19 cellular contexts compared by ENCODE assay signal in genomic region chr7:7418997-7419396, GRCh38.
DNase-seq lines count a peak whose midpoint lies in the region; ATAC-seq, FAIRE-seq and TF ChIP-seq lines count a peak whose summit lies in the region.
"Had no signal": no experiment of that assay in that cellular context is flagged by ENCODE, and none has a peak within 500 bp of the region (broad histone marks: within the 10 kb centered on the region; RNA-seq: fewer than 3 reads in every experiment).

No MANE protein-coding gene starts in this region.

- 36% methylated on average over 2 of the region's 2 CpGs for WGBS in HepG2 (ENCODE audit: low lambda C conversion rate)
- WGBS in right lobe of liver (ENCODE audit: insufficient coverage, low coverage, low lambda C conversion rate, missing lambda C conversion rate) = 59% methylated on average over 2 of the region's 2 CpGs
- no CpG with 5 or more reads among the region's 2 CpGs for WGBS in mesendoderm (ENCODE audit: extremely low coverage, insufficient coverage, low lambda C conversion rate)

- H3K9ac ChIP-seq in HepG2 (ENCODE audit: insufficient read depth, low read depth, low read length) (no peak overlapping the region), endothelial cell of umbilical vein (replicated peaks; ENCODE audit: extremely low read depth, insufficient read depth, low read length) (no peak overlapping the region), mesendoderm (ENCODE audit: low read length) (no peak overlapping the region)
- H3K9ac ChIP-seq: BLaER1, GM23248 had no signal

- BruUV-seq in HepG2 (replicated peaks; lab: Mats Ljungman, UMichigan) (no TSS peak), endothelial cell of umbilical vein (replicated peaks; lab: Mats Ljungman, UMichigan) (no TSS peak)

- H3K4me1 ChIP-seq in HepG2 (ENCODE audit: insufficient read depth, low read length) (no peaks in the 10 kb centered on the region), right lobe of liver (no peaks in the 10 kb centered on the region), endothelial cell of umbilical vein (ENCODE audit: control insufficient read depth, extremely low read depth, insufficient read depth, low read length) (no peaks in the 10 kb centered on the region), mesendoderm (ENCODE audit: control insufficient read depth, low read depth, low read length) (peaks cover 2% of the 10 kb centered on the region)
- H3K4me1 ChIP-seq: BLaER1 had no signal

- H3K9me3 ChIP-seq in HepG2 (ENCODE audit: low read length) = no peaks in the 10 kb centered on the region
- no peaks in the 10 kb centered on the region for H3K9me3 ChIP-seq in right lobe of liver
- no peaks in the 10 kb centered on the region for H3K9me3 ChIP-seq in endothelial cell of umbilical vein (replicated peaks; ENCODE audit: control insufficient read depth, insufficient read depth, low read length)
- H3K9me3 ChIP-seq: BLaER1 had no signal

- H4K8ac ChIP-seq in mesendoderm (ENCODE audit: low read depth, low read length) = no peak overlapping the region

- TF ChIP-seq EP300 in HepG2 (IDR thresholded peaks at IDR 0.05; ENCODE audit: low read depth in 2 of 2, low read length in 2 of 2) (no peak), HepG2 (CRISPR knock-in tag; IDR thresholded peaks at IDR 0.05; ENCODE audit: borderline replicate concordance) (no peak)

- ATAC-seq in HepG2 = no peak
- no peak for ATAC-seq in right lobe of liver
- no peak for ATAC-seq in esophagus mucosa
- ATAC-seq: GM12878, HCT116 had no signal

- dilution Hi-C loops in endothelial cell of umbilical vein (cut with MboI; ENCODE audit: extremely low pct_ligation_motif_present, low sequenced_read_pairs) = no loop called here

- in situ Hi-C loops in HepG2 (cut with HindIII; ENCODE audit: extremely low pct_ligation_motif_present, low pct_unique_long_range_greater_than_20kb) = no loop called here

- H2BK120ac ChIP-seq in mesendoderm (ENCODE audit: low read depth, low read length) = no peak overlapping the region

- H3K27ac ChIP-seq in HepG2 (ENCODE audit: extremely low read length, insufficient read depth, low read length) (no peak overlapping the region), right lobe of liver (no peak overlapping the region), endothelial cell of umbilical vein (ENCODE audit: insufficient read depth, low read depth, low read length) (no peak overlapping the region), mesendoderm (ENCODE audit: low read depth, low read length) (no peak overlapping the region)
- H3K27ac ChIP-seq: 22Rv1, BLaER1, GM23248 had no signal

- DNase-seq in HepG2 (ENCODE audit: low spot score) = no peak
- no peak for DNase-seq in right lobe of liver
- no peak for DNase-seq in endothelial cell of umbilical vein (ENCODE audit: low read depth, low spot score)
- no peak for DNase-seq in mesendoderm
- no peak for DNase-seq in medulla oblongata (ENCODE audit: extremely low spot score)
- DNase-seq in GM12892 (ENCODE audit: insufficient read length) = no peak
- DNase-seq: Calu3; CD4-positive, alpha-beta memory T cell; DMS79 treated with DMSO at 0.1 percent for 48 hours; GM23248; H7; HFFc6 had no signal

- H2BK15ac ChIP-seq in mesendoderm (replicated peaks; ENCODE audit: low read depth) = no peak overlapping the region

- no peaks in the 10 kb centered on the region for H3K79me1 ChIP-seq in mesendoderm (ENCODE audit: low read length)

- H2AK5ac ChIP-seq in mesendoderm (ENCODE audit: low read length) = no peak overlapping the region

- no peak overlapping the region for H3K18ac ChIP-seq in mesendoderm (ENCODE audit: low read length)

- TF ChIP-seq CTCF in HepG2 (CRISPR knock-in tag; IDR thresholded peaks at IDR 0.05) (no peak), right lobe of liver (IDR thresholded peaks at IDR 0.05) (no peak), endothelial cell of umbilical vein (IDR thresholded peaks at IDR 0.05; ENCODE audit: extremely low read depth in 1 of 2, insufficient read depth in 1 of 2, low read depth in 1 of 2, low read length in 2 of 2) (no peak)

- peak overlapping the region; percentile 18 for H3K4ac ChIP-seq in mesendoderm (ENCODE audit: low read depth, low read length)

- no peak for FAIRE-seq in HepG2 (lab: Jason Lieb, UNC)
- FAIRE-seq in endothelial cell of umbilical vein (lab: Jason Lieb, UNC) = peak; percentile 43
- FAIRE-seq in GM12892 (lab: Jason Lieb, UNC) = no peak
- FAIRE-seq: GM12878, GM19239, HTR-8/SVneo had no signal

- POLR2A ChIA-PET in HepG2 (lab: Yijun Ruan, JAX) (no interaction called here), endothelial cell of umbilical vein (lab: Charles Lee) (no interaction called here)

- CTCF ChIA-PET in HepG2 (lab: Yijun Ruan, JAX; ENCODE audit: low intra/inter-chr PET ratio, low total read pairs) (no interaction called here), endothelial cell of umbilical vein (lab: Charles Lee) (no interaction called here)

- no peaks in the 10 kb centered on the region for H3K79me2 ChIP-seq in HepG2 (ENCODE audit: insufficient read depth, low read length)
- H3K79me2 ChIP-seq in endothelial cell of umbilical vein (ENCODE audit: control insufficient read depth, insufficient read depth, low read length) = no peaks in the 10 kb centered on the region
- H3K79me2 ChIP-seq in mesendoderm (ENCODE audit: control insufficient read depth, insufficient read depth, low read length) = no peaks in the 10 kb centered on the region

- H3K9me1 ChIP-seq in endothelial cell of umbilical vein (replicated peaks; ENCODE audit: control insufficient read depth, extremely low read depth, insufficient read depth, low read length) = no peaks in the 10 kb centered on the region

- no peak overlapping the region for H3K23ac ChIP-seq in mesendoderm (ENCODE audit: low read length)

- no peak overlapping the region for H2BK5ac ChIP-seq in mesendoderm (ENCODE audit: low read length)

- TF ChIP-seq RAD21 in HepG2 (CRISPR knock-in tag; IDR thresholded peaks at IDR 0.05) = no peak

- no peak overlapping the region for H3K56ac ChIP-seq in mesendoderm (ENCODE audit: low read length)

- no peaks in the 10 kb centered on the region for H3K27me3 ChIP-seq in HepG2 (ENCODE audit: control insufficient read depth in 1 of 2, insufficient read depth in 2 of 2, low read length in 2 of 2)
- no peaks in the 10 kb centered on the region for H3K27me3 ChIP-seq in right lobe of liver
- H3K27me3 ChIP-seq in endothelial cell of umbilical vein (ENCODE audit: control insufficient read depth in 2 of 2, insufficient read depth in 2 of 2, low read length in 2 of 2) = peaks cover 0 to 2% of the 10 kb centered on the region in 2 experiments
- no peaks in the 10 kb centered on the region for H3K27me3 ChIP-seq in mesendoderm (ENCODE audit: insufficient read depth, low read length, poor library complexity)
- H3K27me3 ChIP-seq: BLaER1 had no signal

- H3K4me2 ChIP-seq in HepG2 (ENCODE audit: low read depth, low read length) (no peak overlapping the region), endothelial cell of umbilical vein (ENCODE audit: insufficient read depth, low read length) (no peak overlapping the region), mesendoderm (ENCODE audit: low read length) (no peak overlapping the region)
- H3K4me2 ChIP-seq: BLaER1 had no signal

- intact Hi-C loops in HepG2 (cut with micrococcal nuclease; ENCODE audit: unreplicated experiment) = no loop called here
- intact Hi-C loops in right lobe of liver (cut with DNase I) = no loop called here
- intact Hi-C loops in endothelial cell of umbilical vein (cut with micrococcal nuclease) = no loop called here

- H4K20me1 ChIP-seq in HepG2 (ENCODE audit: insufficient read depth, low read length) (no peaks in the 10 kb centered on the region), endothelial cell of umbilical vein (replicated peaks; ENCODE audit: control insufficient read depth, extremely low read depth, insufficient read depth, low read length) (no peaks in the 10 kb centered on the region)
- H4K20me1 ChIP-seq: BLaER1 had no signal

- H2AFZ ChIP-seq in HepG2 (ENCODE audit: low read length) (no peak overlapping the region), endothelial cell of umbilical vein (ENCODE audit: low read depth, low read length) (no peak overlapping the region)
- H2AFZ ChIP-seq: GM23248 had no signal

- no peak overlapping the region for H4K5ac ChIP-seq in mesendoderm (ENCODE audit: low read length)

- H3K4me3 ChIP-seq in HepG2 (replicated peaks in 1 of 3; ENCODE audit: insufficient read depth in 1 of 3, low read depth in 2 of 3, low read length in 3 of 3) (no peak overlapping the region), right lobe of liver (no peak overlapping the region), endothelial cell of umbilical vein (replicated peaks in 1 of 3; ENCODE audit: insufficient read depth in 1 of 3, low read depth in 1 of 3, low read length in 3 of 3) (no peak overlapping the region), mesendoderm (ENCODE audit: low read length) (no peak overlapping the region)
- H3K4me3 ChIP-seq: BLaER1, GM12878, GM23248 had no signal

- TF ChIP-seq POLR2A in HepG2 (IDR thresholded peaks at IDR 0.05; ENCODE audit: insufficient read depth in 1 of 2, low read depth in 2 of 2, low read length in 2 of 2) = no peak
- TF ChIP-seq POLR2A in right lobe of liver (IDR thresholded peaks at IDR 0.05) = no peak
- no peak for TF ChIP-seq POLR2A in endothelial cell of umbilical vein (IDR thresholded peaks at IDR 0.05; ENCODE audit: low read depth, low read length)
- TF ChIP-seq POLR2A in GM12892 (IDR thresholded peaks at IDR 0.05; ENCODE audit: low read depth, low read length) = no peak

- H3K36me3 ChIP-seq in HepG2 (replicated peaks in 1 of 2; ENCODE audit: control insufficient read depth in 1 of 2, insufficient read depth in 2 of 2, low read length in 2 of 2) (no peaks in the 10 kb centered on the region), right lobe of liver (no peaks in the 10 kb centered on the region), endothelial cell of umbilical vein (ENCODE audit: control insufficient read depth in 2 of 2, extremely low read depth in 1 of 2, insufficient read depth in 2 of 2, low read length in 2 of 2) (no peaks in the 10 kb centered on the region), mesendoderm (ENCODE audit: control insufficient read depth, insufficient read depth, low read length) (no peaks in the 10 kb centered on the region)
- H3K36me3 ChIP-seq: BLaER1 had no signal

TF ChIP-seq in HepG2, 621 proteins besides CTCF, POLR2A, EP300 and RAD21 (continues in another document):
- no peak for TF ChIP-seq ZNF547 (CRISPR knock-in tag; IDR thresholded peaks at IDR 0.05)
- no peak for TF ChIP-seq AHR (CRISPR knock-in tag; IDR thresholded peaks at IDR 0.05)
- no peak for TF ChIP-seq TBP (CRISPR knock-in tag; IDR thresholded peaks at IDR 0.05)
- TF ChIP-seq AGO2 (optimal IDR thresholded peaks at IDR 0.05; ENCODE audit: low read depth, low read length) = no peak
- TF ChIP-seq MAFK (conservative IDR thresholded peaks at IDR 0.05 in 1 of 2, IDR thresholded peaks at IDR 0.05 in 1 of 2; ENCODE audit: low read length in 2 of 2) = peak; percentile 6 to 35; a peak in 1 of 4 replicates

TF ChIP-seq in endothelial cell of umbilical vein, 7 proteins besides CTCF, POLR2A, EP300 and RAD21 (continues in another document):
- TF ChIP-seq JUN (IDR thresholded peaks at IDR 0.05; ENCODE audit: borderline replicate concordance, insufficient read depth, insufficient read length, low read depth) (no peak), FOS (IDR thresholded peaks at IDR 0.05; ENCODE audit: borderline replicate concordance, insufficient read depth, low read length) (no peak), EZH2 (IDR thresholded peaks at IDR 0.05; ENCODE audit: borderline replicate concordance, low read depth, low read length, severe bottlenecking) (no peak)
